8 cellular contexts compared by ENCODE assay signal in the genomic region with DNA sequence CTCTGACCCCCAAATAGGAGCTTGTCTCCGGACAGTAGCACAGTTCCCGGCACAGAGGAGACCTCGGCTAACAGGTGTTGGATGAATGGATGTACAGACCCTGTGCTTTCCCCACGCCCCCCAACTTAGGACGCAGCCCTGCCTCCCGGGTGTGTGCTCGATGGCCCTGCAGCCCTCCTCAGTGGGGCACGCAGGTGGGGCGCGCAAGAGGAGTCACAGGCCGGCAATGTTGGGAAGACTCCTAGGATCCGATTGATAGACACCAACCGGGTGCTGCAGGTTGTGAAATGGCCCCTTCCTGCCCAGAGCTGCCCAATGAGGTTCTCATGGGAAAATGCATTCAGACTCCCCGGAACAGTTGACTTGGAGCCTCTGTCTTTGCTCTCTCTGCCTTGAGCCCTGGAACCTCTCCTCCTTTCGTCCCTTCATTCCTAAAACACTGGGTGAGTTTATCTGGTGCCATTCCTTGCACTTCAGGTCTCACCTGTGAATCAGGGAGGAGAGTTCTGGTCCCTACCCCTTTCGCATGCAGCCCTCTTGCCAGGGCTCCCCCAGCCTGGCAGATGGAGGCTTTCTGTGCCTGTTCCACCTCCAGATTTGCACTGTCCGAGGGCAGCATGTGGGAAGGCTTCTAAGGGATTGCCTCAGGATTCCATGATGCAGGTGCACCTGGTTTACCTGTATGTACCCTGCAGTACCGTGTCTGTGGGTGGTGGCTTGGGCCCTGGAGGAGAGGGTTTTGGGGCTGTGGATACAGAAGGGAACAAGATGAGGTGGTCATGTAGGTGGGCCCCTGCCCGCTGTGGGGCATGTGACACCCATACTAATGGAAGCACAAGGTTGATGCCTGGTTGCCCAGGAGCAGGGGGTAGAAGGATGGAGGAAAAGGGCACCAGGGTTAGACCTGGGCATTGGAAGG. TPM values are rescaled to one million over a fixed set of nuclear protein-coding genes. Genes with fewer than 3 reads are reported as not detected.
A peak's percentile ranks its signal among the peaks of the same experiment; 100 is the strongest.
DNase-seq lines count a peak whose midpoint lies in the region; ATAC-seq and TF ChIP-seq lines count a peak whose summit lies in the region.

No MANE protein-coding gene starts in this region.

- H3K36me3 Mint-ChIP-seq in activated T-cell treated with anti-CD3 and anti-CD28 coated beads, Interleukin-2, amount 50 U/mL, for 4 hours (ENCODE audit: insufficient read depth), result no peaks in the 10 kb centered on the region

- no peak for DNase-seq in activated T-cell treated with anti-CD3 and anti-CD28 coated beads, Interleukin-2, amount 50 U/mL, for 4 hours
- no peak for DNase-seq in activated T-cell treated with anti-CD3 and anti-CD28 coated beads, Interleukin-2, amount 50 U/mL, for 48 hours
- DNase-seq in adipocyte (ENCODE audit: low read depth) (peak; percentile 61), kidney epithelial cell (ENCODE audit: low read depth) (no peak), tibial nerve (ENCODE audit: low spot score in 2 of 2) (no peak), GM19238 (ENCODE audit: insufficient read length, low spot score) (no peak), NCI-H226 (no peak), NCI-H1092 (lab: John Stamatoyannopoulos, UW) (no peak)

- peaks cover 35% of the 10 kb centered on the region for H3K4me1 Mint-ChIP-seq in activated T-cell treated with anti-CD3 and anti-CD28 coated beads, Interleukin-2, amount 50 U/mL, for 4 hours (ENCODE audit: low read depth)

- no peak for ATAC-seq in activated T-cell treated with anti-CD3 and anti-CD28 coated beads, Interleukin-2, amount 50 U/mL, for 4 hours

- H3K27me3 ChIP-seq in adipocyte (replicated peaks; ENCODE audit: control insufficient read depth, insufficient read depth, low read length) (no peaks in the 10 kb centered on the region), kidney epithelial cell (ENCODE audit: control insufficient read depth, insufficient read depth, low read length) (no peaks in the 10 kb centered on the region), tibial nerve (no peaks in the 10 kb centered on the region)

- H3K27ac ChIP-seq in tibial nerve, result peak overlapping the region; percentile 72 to 90 (median 86)

- H3K4me1 ChIP-seq in adipocyte (ENCODE audit: control insufficient read depth, insufficient read depth, low read length), result peaks cover 42% of the 10 kb centered on the region
- H3K4me1 ChIP-seq in tibial nerve, result peaks cover 0 to 56% (median 20%) of the 10 kb centered on the region in 4 donors

- peaks cover 15% of the 10 kb centered on the region for H3K36me3 ChIP-seq in adipocyte (ENCODE audit: control insufficient read depth, insufficient read depth, low read length, severe bottlenecking)
- H3K36me3 ChIP-seq in kidney epithelial cell (ENCODE audit: control insufficient read depth, insufficient read depth, low read length), result no peaks in the 10 kb centered on the region
- H3K36me3 ChIP-seq in tibial nerve, result peaks cover 0 to 4% (median 0%) of the 10 kb centered on the region in 3 donors

- H3K9ac ChIP-seq in adipocyte (ENCODE audit: low read length), result peak overlapping the region; percentile 90

- 34 to 37% methylated on average over 17 to 19 of the region's 19 CpGs for WGBS in tibial nerve, 2 donors

- TF ChIP-seq CTCF in kidney epithelial cell (IDR thresholded peaks at IDR 0.05; ENCODE audit: insufficient read depth, low read length, poor library complexity, severe bottlenecking) (no peak), tibial nerve (IDR thresholded peaks at IDR 0.05) (no peak)

- H3K4me3 ChIP-seq in adipocyte (ENCODE audit: low read length) (peak overlapping the region; percentile 91), kidney epithelial cell (ENCODE audit: low read depth, low read length) (peak overlapping the region; percentile 76), tibial nerve (peak overlapping the region; percentile 58 to 89 (median 71))

- no peaks in the 10 kb centered on the region for H3K27me3 Mint-ChIP-seq in activated T-cell treated with anti-CD3 and anti-CD28 coated beads, Interleukin-2, amount 50 U/mL, for 4 hours (ENCODE audit: low read depth)

- no peak for TF ChIP-seq EP300 in tibial nerve (IDR thresholded peaks at IDR 0.05)

- TF ChIP-seq POLR2A in tibial nerve (IDR thresholded peaks at IDR 0.05), result no peak

- no peaks in the 10 kb centered on the region for H3K9me3 ChIP-seq in adipocyte (ENCODE audit: control insufficient read depth, low read length)
- no peaks in the 10 kb centered on the region for H3K9me3 ChIP-seq in tibial nerve

- peak overlapping the region; percentile 80 for H3K4me3 Mint-ChIP-seq in activated T-cell treated with anti-CD3 and anti-CD28 coated beads, Interleukin-2, amount 50 U/mL, for 4 hours

- no peaks in the 10 kb centered on the region for H3K9me3 Mint-ChIP-seq in activated T-cell treated with anti-CD3 and anti-CD28 coated beads, Interleukin-2, amount 50 U/mL, for 4 hours

RNA-seq across cellular contexts. Expression of gene MICALL1, which starts 1.2 kb away (rescaled TPM):
- 10 to 100 TPM; 16.0 to 16.2 (median 16.0) TPM for total RNA-seq in activated T-cell treated with anti-CD3 and anti-CD28 coated beads, Interleukin-2, amount 50 U/mL, for 4 hours
- total RNA-seq in kidney epithelial cell, result 115 and 140 TPM in 2 replicates
- total RNA-seq in tibial nerve, result 10 to 100 TPM; 10.7 to 34.5 (median 20.4) TPM

RNA-seq across cellular contexts. Expression of gene C22orf23, which starts 46.1 kb away (rescaled TPM):
- under 1 TPM in 1 of 3 donors, not detected in 2; 0.46 TPM for total RNA-seq in activated T-cell treated with anti-CD3 and anti-CD28 coated beads, Interleukin-2, amount 50 U/mL, for 4 hours
- total RNA-seq in kidney epithelial cell (0.75 TPM in 1 of 2 replicates, not detected in the other), tibial nerve (under 1 TPM in 1 of 4 donors, not detected in 3; 0.21 TPM)

RNA-seq across cellular contexts. Expression of gene POLR2F, which starts 46.2 kb away (rescaled TPM):
- 100 to 1,000 TPM; 155 to 176 (median 163) TPM for total RNA-seq in activated T-cell treated with anti-CD3 and anti-CD28 coated beads, Interleukin-2, amount 50 U/mL, for 4 hours
- total RNA-seq in kidney epithelial cell, result 77.9 and 79.8 TPM in 2 replicates
- total RNA-seq in tibial nerve, result 100 to 1,000 TPM in 3 of 4 donors, 10 to 100 TPM in 1; 54.7 to 181 (median 120) TPM

RNA-seq across cellular contexts. Expression of gene EIF3L, which starts 58.1 kb away (rescaled TPM):
- 100 to 1,000 TPM; 448 to 518 (median 461) TPM for total RNA-seq in activated T-cell treated with anti-CD3 and anti-CD28 coated beads, Interleukin-2, amount 50 U/mL, for 4 hours
- total RNA-seq in kidney epithelial cell (439 and 469 TPM in 2 replicates), tibial nerve (100 to 1,000 TPM; 271 to 291 (median 274) TPM)
